ENCODE assay signal across 25 cellular contexts in the genomic region with DNA sequence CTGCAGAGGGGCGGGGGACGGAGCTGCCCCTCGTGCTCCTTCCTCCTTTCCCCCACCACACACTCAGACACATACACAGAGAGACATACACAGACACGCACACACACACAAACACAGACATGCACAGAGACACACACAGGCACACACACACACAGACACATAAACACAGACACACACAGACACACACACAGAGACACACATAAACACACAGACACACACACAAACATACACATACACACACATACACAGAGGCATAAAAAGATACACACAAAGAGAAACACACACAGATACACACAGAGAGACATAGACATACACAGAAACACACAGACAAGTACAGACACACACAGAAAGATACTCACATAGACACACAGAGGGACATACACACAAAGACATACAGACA.
"Had no signal": no experiment of that assay in that cellular context is flagged by ENCODE, and none has a peak within 500 bp of the region (broad histone marks: within the 10 kb centered on the region; RNA-seq: fewer than 3 reads in every experiment).

No MANE protein-coding gene starts in this region.

- H3K4me3 ChIP-seq: adrenal gland, body of pancreas had no signal

- H3K9me3 ChIP-seq: adrenal gland, body of pancreas had no signal

- H3K27me3 ChIP-seq: adrenal gland, body of pancreas had no signal

- H3K4me1 ChIP-seq: body of pancreas had no signal

- FAIRE-seq: colon, frontal cortex had no signal

- H3K27ac ChIP-seq: adrenal gland, body of pancreas, WERI-Rb-1 had no signal

- DNase-seq: activated B cell treated with CpG ODN at 0.5 μM for 24 hours; activated CD4-positive, alpha-beta T cell treated with anti-CD3 and anti-CD28 coated beads for 48 hours; activated CD4-positive, alpha-beta T cell treated with anti-CD3 and anti-CD28 coated beads, Interleukin-2, amount 50 U/mL, for 1 hour; activated CD4-positive, alpha-beta T cell treated with anti-CD3 and anti-CD28 coated beads, Interleukin-2, amount 50 U/mL, for 48 hours; activated CD8-positive, alpha-beta memory T cell treated with anti-CD3 and anti-CD28 coated beads for 24 hours; activated CD8-positive, alpha-beta T cell treated with anti-CD3 and anti-CD28 coated beads for 36 hours; activated effector memory CD4-positive, alpha-beta T cell treated with anti-CD3 and anti-CD28 coated beads, Interleukin-2, amount 50 U/mL, for 16 hours; activated naive CD4-positive, alpha-beta T cell treated with anti-CD3 and anti-CD28 coated beads for 36 hours; activated naive CD8-positive, alpha-beta T cell treated with anti-CD3 and anti-CD28 coated beads for 36 hours; activated naive CD8-positive, alpha-beta T cell treated with anti-CD3 and anti-CD28 coated beads, Interleukin-2, amount 50 U/mL, for 24 hours; activated T-cell treated with anti-CD3 and anti-CD28 coated beads, Interleukin-2, amount 50 U/mL, for 1 hour; activated T-cell treated with anti-CD3 and anti-CD28 coated beads, Interleukin-2, amount 50 U/mL, for 48 hours; adrenal gland; amygdala; aorta; body of pancreas; caudate nucleus; effector CD8-positive, alpha-beta T cell; foreskin fibroblast; head of caudate nucleus; T-cell; T1000; WERI-Rb-1 had no signal

- H3K36me3 ChIP-seq: adrenal gland, WERI-Rb-1 had no signal
